In genomic region chr14:103124501-103125001, GRCh38 we compare ENCODE assay signal across 14 cellular contexts. TPM values are rescaled to one million over a fixed set of nuclear protein-coding genes. Genes with fewer than 3 reads are reported as not detected.
DNase-seq lines count a peak whose midpoint lies in the region; ATAC-seq and TF ChIP-seq lines count a peak whose summit lies in the region.
"Had no signal": no experiment of that assay in that cellular context is flagged by ENCODE, and none has a peak within 500 bp of the region (broad histone marks: within the 10 kb centered on the region; RNA-seq: fewer than 3 reads in every experiment).

No MANE protein-coding gene starts in this region.

- H3K9me3 ChIP-seq in BLaER1 treated with 17β-estradiol and CSF1 and Interleukin-3, amounts not matched to agents 10 nM and 100 nM (replicated peaks in 1 of 11), result no peaks in the 10 kb centered on the region
- H3K9me3 ChIP-seq in left ventricle myocardium inferior (replicated peaks) (no peaks in the 10 kb centered on the region), skeletal muscle tissue (ENCODE audit: control insufficient read depth in 3 of 3, low read length in 3 of 3) (no peaks in the 10 kb centered on the region)

- no peak overlapping the region for H3K4me3 Mint-ChIP-seq in WTC11
- H3K4me3 Mint-ChIP-seq: activated naive CD4-positive, alpha-beta T cell treated with anti-CD3 and anti-CD28 coated beads for 36 hours; neural crest cell had no signal

- no peak overlapping the region for H3K27ac Mint-ChIP-seq in WTC11
- H3K27ac Mint-ChIP-seq: activated naive CD4-positive, alpha-beta T cell treated with anti-CD3 and anti-CD28 coated beads for 36 hours had no signal

- POLR2A ChIA-PET in WTC11 (lab: Charles Lee), result no interaction called here

- no peak for ATAC-seq in WTC11
- no peak for ATAC-seq in HG02588 (IDR thresholded peaks at IDR 0.05; ENCODE audit: unreplicated experiment)

- H4K20me1 ChIP-seq in BLaER1 treated with 17β-estradiol and CSF1 and Interleukin-3, amounts not matched to agents 10 nM and 100 nM, result peaks cover 34 to 59% (median 55%) of the 10 kb centered on the region in 11 experiments

- peaks cover 40% of the 10 kb centered on the region for H3K27me3 Mint-ChIP-seq in WTC11 (ENCODE audit: low read depth)

- peaks cover 15 to 49% (median 40%) of the 10 kb centered on the region in 11 experiments; a peak in 21 of 22 replicates for H3K36me3 ChIP-seq in BLaER1 treated with 17β-estradiol and CSF1 and Interleukin-3, amounts not matched to agents 10 nM and 100 nM
- H3K36me3 ChIP-seq in left ventricle myocardium inferior, result peaks cover 17% of the 10 kb centered on the region
- H3K36me3 ChIP-seq in skeletal muscle tissue (ENCODE audit: control insufficient read depth in 3 of 3, insufficient read depth in 3 of 3, low read length in 3 of 3), result peaks cover 3 to 4% (median 4%) of the 10 kb centered on the region in 3 donors

- CTCF ChIA-PET in WTC11 (lab: Charles Lee), result interaction anchor here (1.3 to 12.3 kb wide), 5 partner anchors 12 to 25 kb away, joined by 4 to 199 read pairs (median 6); no protein-coding TSS in a partner anchor

- H3K4me1 ChIP-seq in BLaER1 treated with 17β-estradiol and CSF1 and Interleukin-3, amounts not matched to agents 10 nM and 100 nM, result peaks cover 58 to 87% (median 79%) of the 10 kb centered on the region in 10 experiments
- H3K4me1 ChIP-seq in left ventricle myocardium inferior (peaks cover 95% of the 10 kb centered on the region), skeletal muscle tissue (ENCODE audit: control insufficient read depth in 3 of 3, insufficient read depth in 3 of 3, low read length in 3 of 3) (peaks cover 74 to 75% (median 74%) of the 10 kb centered on the region in 3 donors)

- H3K27ac ChIP-seq in BLaER1 treated with 17β-estradiol and CSF1 and Interleukin-3, amounts not matched to agents 10 nM and 100 nM, result peak overlapping the region; percentile 88 to 98 (median 95); a peak in 21 of 22 replicates
- peak overlapping the region; percentile 84; the same call in 1 of the 2 replicates for H3K27ac ChIP-seq in VCaP
- peak overlapping the region; percentile 99 for H3K27ac ChIP-seq in left ventricle myocardium inferior (replicated peaks)
- H3K27ac ChIP-seq in skeletal muscle tissue (ENCODE audit: low read depth, low read length), result peak overlapping the region; percentile 18

- intact Hi-C loops in left ventricle myocardium inferior (cut with micrococcal nuclease), result no loop called here

- H3K4me3 ChIP-seq in BLaER1 treated with 17β-estradiol and CSF1 and Interleukin-3, amounts not matched to agents 10 nM and 100 nM, result peak overlapping the region; percentile 71 to 89 (median 79)
- H3K4me3 ChIP-seq in left ventricle myocardium inferior (peak overlapping the region; percentile 96), skeletal muscle tissue (ENCODE audit: low read length in 3 of 3) (peak overlapping the region; percentile 55 to 77 (median 67))

- H3K9me3 Mint-ChIP-seq in WTC11, result no peaks in the 10 kb centered on the region
- H3K9me3 Mint-ChIP-seq: activated naive CD4-positive, alpha-beta T cell treated with anti-CD3 and anti-CD28 coated beads for 36 hours; neural crest cell had no signal

- peaks cover 21% of the 10 kb centered on the region for H3K4me1 Mint-ChIP-seq in WTC11

- TF ChIP-seq CTCF in VCaP (conservative IDR thresholded peaks at IDR 0.05), result no peak
- TF ChIP-seq CTCF in left ventricle myocardium inferior (IDR thresholded peaks at IDR 0.05; ENCODE audit: borderline replicate concordance), result no peak
- TF ChIP-seq CTCF in WTC11 (IDR thresholded peaks at IDR 0.05), result no peak

- DNase-seq in left ventricle myocardium inferior (peak; percentile 14), WTC11 (ENCODE audit: low spot score) (no peak), cortex of kidney (lab: John Stamatoyannopoulos, UW) (no peak), NCI-H1092 treated with DMSO at 0.1 percent for 48 hours (lab: John Stamatoyannopoulos, UW) (no peak)
- DNase-seq: activated CD4-positive, alpha-beta T cell treated with anti-CD3 and anti-CD28 coated beads, Interleukin-2, amount 50 U/mL, for 4 hours; activated naive CD4-positive, alpha-beta T cell treated with anti-CD3 and anti-CD28 coated beads for 36 hours; NCI-H69 had no signal

- no peaks in the 10 kb centered on the region for H3K36me3 Mint-ChIP-seq in WTC11

- H3K4me2 ChIP-seq in BLaER1 treated with 17β-estradiol and CSF1 and Interleukin-3, amounts not matched to agents 10 nM and 100 nM, result peak overlapping the region; percentile 89 to 100 (median 98)

- H3K27me3 ChIP-seq in BLaER1 treated with 17β-estradiol and CSF1 and Interleukin-3, amounts not matched to agents 10 nM and 100 nM, result no peaks in the 10 kb centered on the region
- H3K27me3 ChIP-seq in left ventricle myocardium inferior (ENCODE audit: low read depth), result no peaks in the 10 kb centered on the region
- H3K27me3 ChIP-seq in skeletal muscle tissue (ENCODE audit: control insufficient read depth in 3 of 3, insufficient read depth in 3 of 3, low read length in 3 of 3), result no peaks in the 10 kb centered on the region

- peak overlapping the region; percentile 92 to 96 (median 95) for H3K9ac ChIP-seq in BLaER1 treated with 17β-estradiol and CSF1 and Interleukin-3, amounts not matched to agents 10 nM and 100 nM
- H3K9ac ChIP-seq in skeletal muscle tissue (ENCODE audit: low read depth in 1 of 3, low read length in 3 of 3), result peak overlapping the region; percentile 20 to 85 (median 76)

TF ChIP-seq in WTC11, 78 proteins besides CTCF, POLR2A, EP300 and RAD21:
- TF ChIP-seq ZNF232 (CRISPR knock-in tag; IDR thresholded peaks at IDR 0.05) (no peak), CDX4 (CRISPR knock-in tag; IDR thresholded peaks at IDR 0.05; ENCODE audit: borderline replicate concordance) (no peak), USF2 (CRISPR knock-in tag; IDR thresholded peaks at IDR 0.05) (no peak), JAZF1 (CRISPR knock-in tag; IDR thresholded peaks at IDR 0.05) (no peak), CREM (CRISPR knock-in tag; IDR thresholded peaks at IDR 0.05) (no peak), HMGXB4 (CRISPR knock-in tag; IDR thresholded peaks at IDR 0.05) (no peak)

RNA-seq across cellular contexts. Expression of gene TNFAIP2, which starts 1.3 kb away (rescaled TPM):
- total RNA-seq in left ventricle myocardium inferior (40.1 TPM), skeletal muscle tissue (21.9 TPM), WTC11 (2021) (19.6 to 25.2 TPM (median 24.1 TPM) in 3 replicates)

RNA-seq across cellular contexts. Expression of gene EXOC3L4, which starts 30.0 kb away (rescaled TPM):
- 0.66 TPM for total RNA-seq in left ventricle myocardium inferior
- 0.52 TPM for total RNA-seq in skeletal muscle tissue
- total RNA-seq in WTC11 (2021), result 0.21 to 0.42 TPM (median 0.30 TPM) in 3 replicates
- total RNA-seq: activated naive CD4-positive, alpha-beta T cell treated with anti-CD3 and anti-CD28 coated beads for 36 hours; dermis microvascular lymphatic vessel endothelial cell; MCF 10A; neural crest cell had no signal

RNA-seq across cellular contexts. Expression of gene LBHD2, which starts 40.5 kb away (rescaled TPM):
- total RNA-seq in left ventricle myocardium inferior, result not detected
- total RNA-seq in skeletal muscle tissue, result not detected
- not detected in 3 replicates for total RNA-seq in WTC11 (2021)
- total RNA-seq: activated naive CD4-positive, alpha-beta T cell treated with anti-CD3 and anti-CD28 coated beads for 36 hours; dermis microvascular lymphatic vessel endothelial cell; MCF 10A; neural crest cell had no signal

Comparison
In these comparisons a context has a peak if more than half of its experiments do, and no peak if none do; other contexts are left out.
1. H3K27ac ChIP-seq: peak in every context shown above with its lines; median percentile 99 in left ventricle myocardium inferior; 95 in BLaER1 treated with 17β-estradiol and CSF1 and Interleukin-3, amounts not matched to agents 10 nM and 100 nM; 84 in VCaP; 18 in skeletal muscle tissue.